In genomic region chr3:196207833-196208607, GRCh38 we compare ENCODE assay signal across 8 cellular contexts. TPM values are rescaled to one million over a fixed set of nuclear protein-coding genes. Genes with fewer than 3 reads are reported as not detected.
DNase-seq lines count a peak whose midpoint lies in the region; ATAC-seq and TF ChIP-seq lines count a peak whose summit lies in the region.

No MANE protein-coding gene starts in this region.

- H3K4me3 ChIP-seq in WERI-Rb-1 (ENCODE audit: low read depth, low read length) = no peak overlapping the region

- H3K9me3 Mint-ChIP-seq in HFFc6 = peaks cover 4% of the 10 kb centered on the region; the same call in 1 of the 2 replicates
- H3K9me3 Mint-ChIP-seq in T-helper 2 cell treated with Interferon-gamma antibody and Interleukin-4, amounts not matched to agents 5 μg/mL and 100 μg/mL, for 36 hours = no peaks in the 10 kb centered on the region
- no peaks in the 10 kb centered on the region for H3K9me3 Mint-ChIP-seq in MCF 10A (ENCODE audit: unreplicated experiment)

- DNase-seq in HFFc6 (no peak), MCF 10A (ENCODE audit: unreplicated experiment) (no peak), left kidney (ENCODE audit: low read depth, low spot score) (peak; percentile 58), WERI-Rb-1 (no peak), pons (ENCODE audit: low spot score) (no peak)
- no peak for DNase-seq in T-helper 2 cell treated with Interferon-gamma antibody and Interleukin-4, amounts not matched to agents 5 μg/mL and 100 μg/mL, for 36 hours (ENCODE audit: low spot score)
- DNase-seq in stimulated activated CD8-positive, alpha-beta memory T cell treated with anti-CD3 and anti-CD28 coated beads, Interleukin-4, amount 100 ng/mL, for 24 hours (ENCODE audit: low read depth) = peak; percentile 47

- H3K27me3 Mint-ChIP-seq in HFFc6 (ENCODE audit: insufficient read depth) (peaks cover 39% of the 10 kb centered on the region), MCF 10A (ENCODE audit: insufficient read depth, unreplicated experiment) (peaks cover 31% of the 10 kb centered on the region)
- peaks cover 19% of the 10 kb centered on the region for H3K27me3 Mint-ChIP-seq in T-helper 2 cell treated with Interferon-gamma antibody and Interleukin-4, amounts not matched to agents 5 μg/mL and 100 μg/mL, for 36 hours (ENCODE audit: low read depth)

- CTCF ChIA-PET in MCF 10A (lab: Yijun Ruan, JAX) = no interaction called here

- no peaks in the 10 kb centered on the region for H3K27me3 ChIP-seq in WERI-Rb-1 (ENCODE audit: insufficient read depth, low read depth, severe bottlenecking)

- H3K4me3 Mint-ChIP-seq in HFFc6 (peak overlapping the region; percentile 57), MCF 10A (ENCODE audit: unreplicated experiment) (peak overlapping the region; percentile 58)
- peak overlapping the region; percentile 83 for H3K4me3 Mint-ChIP-seq in T-helper 2 cell treated with Interferon-gamma antibody and Interleukin-4, amounts not matched to agents 5 μg/mL and 100 μg/mL, for 36 hours

- TF ChIP-seq CTCF in HFFc6 (IDR thresholded peaks at IDR 0.05) (no peak), MCF 10A (IDR thresholded peaks at IDR 0.05; ENCODE audit: unreplicated experiment) (no peak), WERI-Rb-1 (IDR thresholded peaks at IDR 0.05; ENCODE audit: low read depth, low read length) (no peak)

- ATAC-seq in GM19395 (IDR thresholded peaks at IDR 0.05; ENCODE audit: unreplicated experiment) = no peak

- no peaks in the 10 kb centered on the region for H3K36me3 Mint-ChIP-seq in HFFc6 (ENCODE audit: low read depth)
- H3K36me3 Mint-ChIP-seq in T-helper 2 cell treated with Interferon-gamma antibody and Interleukin-4, amounts not matched to agents 5 μg/mL and 100 μg/mL, for 36 hours (ENCODE audit: low read depth) = no peaks in the 10 kb centered on the region
- no peaks in the 10 kb centered on the region for H3K36me3 Mint-ChIP-seq in MCF 10A (ENCODE audit: insufficient read depth, unreplicated experiment)

- H3K27ac ChIP-seq in WERI-Rb-1 = no peak overlapping the region

- POLR2A ChIA-PET in MCF 10A (lab: Yijun Ruan, JAX) = no interaction called here

- intact Hi-C loops in MCF 10A (cut with micrococcal nuclease) = loop anchor here (5.0 kb wide), 1 partner anchor 309 kb away; the partner anchor contains the start of gene SMCO1

- H3K4me1 Mint-ChIP-seq in HFFc6 (ENCODE audit: low read depth) = no peaks in the 10 kb centered on the region
- H3K4me1 Mint-ChIP-seq in T-helper 2 cell treated with Interferon-gamma antibody and Interleukin-4, amounts not matched to agents 5 μg/mL and 100 μg/mL, for 36 hours (ENCODE audit: low read depth) = peaks cover 11% of the 10 kb centered on the region
- H3K4me1 Mint-ChIP-seq in MCF 10A (ENCODE audit: insufficient read depth, unreplicated experiment) = no peaks in the 10 kb centered on the region

- no TSS peak for BruUV-seq in MCF 10A (replicated peaks; lab: Mats Ljungman, UMichigan)

- H3K27ac Mint-ChIP-seq in HFFc6 = no peak overlapping the region
- peak overlapping the region; percentile 55 for H3K27ac Mint-ChIP-seq in T-helper 2 cell treated with Interferon-gamma antibody and Interleukin-4, amounts not matched to agents 5 μg/mL and 100 μg/mL, for 36 hours
- no peak overlapping the region for H3K27ac Mint-ChIP-seq in MCF 10A (ENCODE audit: low read depth, unreplicated experiment)

- H3K36me3 ChIP-seq in WERI-Rb-1 = no peaks in the 10 kb centered on the region

- H3K9me3 ChIP-seq in WERI-Rb-1 (ENCODE audit: severe bottlenecking) = no peaks in the 10 kb centered on the region

RNA-seq across cellular contexts. Expression of gene ZDHHC19, which starts 3.2 kb away (rescaled TPM):
- total RNA-seq in HFFc6 (2021; fragmentation: NEBNext Ultra II Directional; extraction: Animal tissue kit (Norgen Biotek cat#: 25700)) = not detected
- not detected in 2 replicates for total RNA-seq in MCF 10A (2022)

RNA-seq across cellular contexts. Expression of gene SLC51A, which starts 8.3 kb away (rescaled TPM):
- not detected for total RNA-seq in HFFc6 (2021; fragmentation: NEBNext Ultra II Directional; extraction: Animal tissue kit (Norgen Biotek cat#: 25700))
- total RNA-seq in MCF 10A (2022) = not detected in 2 replicates

Comparison
In these comparisons a context has a peak if more than half of its experiments do, and no peak if none do; other contexts are left out.
1. DNase-seq: peak in left kidney (single experiment) and stimulated activated CD8-positive, alpha-beta memory T cell treated with anti-CD3 and anti-CD28 coated beads, Interleukin-4, amount 100 ng/mL, for 24 hours (single experiment); none in HFFc6 (single experiment), T-helper 2 cell treated with Interferon-gamma antibody and Interleukin-4, amounts not matched to agents 5 μg/mL and 100 μg/mL, for 36 hours (single experiment), MCF 10A (single experiment), WERI-Rb-1 (single experiment) and pons (single experiment).
2. Peak in every context shown above with its lines, with median percentiles within 50 percentile points of each other: H3K4me3 Mint-ChIP-seq.